12 cellular contexts compared by ENCODE assay signal in genomic region chr1:93779540-93780121, GRCh38.
A peak's percentile ranks its signal among the peaks of the same experiment; 100 is the strongest.
DNase-seq lines count a peak whose midpoint lies in the region; ATAC-seq and TF ChIP-seq lines count a peak whose summit lies in the region.
"Had no signal": no experiment of that assay in that cellular context is flagged by ENCODE, and none has a peak within 500 bp of the region (broad histone marks: within the 10 kb centered on the region; RNA-seq: fewer than 3 reads in every experiment).

No MANE protein-coding gene starts in this region.

- H3K4me3 Mint-ChIP-seq in HFFc6, result peak overlapping the region; percentile 32
- H3K4me3 Mint-ChIP-seq: activated CD8-positive, alpha-beta T cell treated with anti-CD3 and anti-CD28 coated beads for 36 hours had no signal

- CTCF ChIA-PET in AG04449 (lab: Yijun Ruan, JAX), result interaction anchor here (1.0 to 1.8 kb wide), 2 partner anchors 10 to 20 kb away, joined by 4 to 7 read pairs; no protein-coding TSS in a partner anchor

- TF ChIP-seq CTCF in AG04449 (IDR thresholded peaks at IDR 0.05; ENCODE audit: insufficient read depth, low read length, missing control alignments) (no peak), HFFc6 (IDR thresholded peaks at IDR 0.05) (peak; percentile 27)

- 0 out of 2 replicates have a peak, but pooled peaks cover 5% of the 10 kb centered on the region for H3K36me3 Mint-ChIP-seq in HFFc6 (ENCODE audit: low read depth)

- H3K27ac Mint-ChIP-seq in HFFc6, result peak overlapping the region; percentile 86
- H3K27ac Mint-ChIP-seq: activated CD8-positive, alpha-beta T cell treated with anti-CD3 and anti-CD28 coated beads for 36 hours had no signal

- no peaks in the 10 kb centered on the region for H3K9me3 Mint-ChIP-seq in HFFc6
- H3K9me3 Mint-ChIP-seq: activated CD8-positive, alpha-beta T cell treated with anti-CD3 and anti-CD28 coated beads for 36 hours had no signal

- peaks cover 49% of the 10 kb centered on the region for H3K4me1 Mint-ChIP-seq in HFFc6 (ENCODE audit: low read depth)

- DNase-seq in AG04449 (ENCODE audit: low read depth, low spot score) (peak; percentile 80), HFFc6 (peak; percentile 83), SW480 (ENCODE audit: low spot score) (peak; percentile 86), glomerular visceral epithelial cell (ENCODE audit: extremely low spot score) (peak; percentile 89), T-helper 9 cell (no peak), OCI-M1 (lab: John Stamatoyannopoulos, UW) (no peak)
- no peak for DNase-seq in stimulated activated CD8-positive, alpha-beta memory T cell treated with anti-CD3 and anti-CD28 coated beads, Interleukin-4, amount 100 ng/mL, for 48 hours
- DNase-seq: activated CD8-positive, alpha-beta T cell treated with anti-CD3 and anti-CD28 coated beads for 36 hours; head of caudate nucleus; stimulated activated CD4-positive, alpha-beta T cell treated with anti-CD3 and anti-CD28 coated beads, Interleukin-1b, Interleukin-23, amount 100 ng/mL, for 48 hours; substantia nigra had no signal

- no peak for ATAC-seq in HG02763 (IDR thresholded peaks at IDR 0.05; ENCODE audit: unreplicated experiment)
- ATAC-seq: activated CD8-positive, alpha-beta T cell treated with anti-CD3 and anti-CD28 coated beads for 36 hours had no signal

- POLR2A ChIA-PET in AG04449 (lab: Yijun Ruan, JAX), result no interaction called here

- no peak overlapping the region for H3K4me3 ChIP-seq in AG04449 (ENCODE audit: low read depth, low read length)

- no peaks in the 10 kb centered on the region; the same call in 1 of the 2 replicates for H3K27me3 Mint-ChIP-seq in HFFc6 (ENCODE audit: insufficient read depth)
- H3K27me3 Mint-ChIP-seq: activated CD8-positive, alpha-beta T cell treated with anti-CD3 and anti-CD28 coated beads for 36 hours had no signal

Comparison
In these comparisons a context has a peak if more than half of its experiments do, and no peak if none do; other contexts are left out.
1. DNase-seq: peak in AG04449 (single experiment), HFFc6 (single experiment), SW480 (single experiment) and glomerular visceral epithelial cell (single experiment); none in T-helper 9 cell (single experiment), stimulated activated CD8-positive, alpha-beta memory T cell treated with anti-CD3 and anti-CD28 coated beads, Interleukin-4, amount 100 ng/mL, for 48 hours (single experiment) and OCI-M1 (single experiment).